26 cellular contexts compared by ENCODE assay signal in the genomic region with DNA sequence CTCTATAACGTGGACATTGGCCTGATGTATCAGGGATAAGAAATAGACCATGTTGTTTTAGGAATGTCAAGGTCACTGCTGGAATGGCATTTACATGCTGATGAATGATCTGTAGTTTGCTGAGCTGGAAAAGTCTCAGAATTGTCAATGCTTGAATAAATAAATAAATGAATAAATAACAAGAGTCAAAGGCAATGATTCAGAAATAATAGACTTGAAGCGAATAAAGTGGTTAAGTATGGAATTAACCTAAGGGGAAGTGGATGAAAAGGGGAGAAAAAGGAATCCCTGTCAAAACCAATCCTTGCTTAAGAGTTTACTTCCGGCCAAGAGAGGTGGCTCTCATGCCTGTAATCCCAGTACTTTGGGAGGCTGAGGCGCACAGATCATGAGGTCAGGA.
"Had no signal": no experiment of that assay in that cellular context is flagged by ENCODE, and none has a peak within 500 bp of the region (broad histone marks: within the 10 kb centered on the region; RNA-seq: fewer than 3 reads in every experiment).

No MANE protein-coding gene starts in this region.

- DNase-seq: dorsolateral prefrontal cortex; effector CD8-positive, alpha-beta T cell; endodermal cell; foreskin keratinocyte; heart left ventricle; left ventricle myocardium superior; lower lobe of right lung; naive B cell; pancreas; right lobe of liver; stimulated activated CD4-positive, alpha-beta T cell treated with anti-CD3 and anti-CD28 coated beads, Interleukin-12 subunit alpha, Interleukin-12 subunit beta, amount 100 ng/mL, for 4 hours; stimulated activated CD4-positive, alpha-beta T cell treated with anti-CD3 and anti-CD28 coated beads, Interleukin-1b, Interleukin-23, amount 100 ng/mL, for 48 hours; stimulated activated CD4-positive, alpha-beta T cell treated with anti-CD3 and anti-CD28 coated beads, Interleukin-4, amount 100 ng/mL, for 1 hour; stimulated activated CD8-positive, alpha-beta memory T cell treated with anti-CD3 and anti-CD28 coated beads, Interleukin-4, amount 100 ng/mL, for 48 hours; stimulated activated naive CD4-positive, alpha-beta T cell; stimulated activated naive CD8-positive, alpha-beta T cell treated with anti-CD3 and anti-CD28 coated beads, Interleukin-15, amount 100 ng/mL, for 72 hours; transverse colon; upper lobe of right lung; uterus had no signal

- ATAC-seq: foreskin keratinocyte; gastroesophageal sphincter; heart left ventricle; left ventricle myocardium superior; lower lobe of right lung; natural killer cell treated with Interleukin-12 subunit alpha and Interleukin-12 subunit beta and Interleukin-15 and Interleukin-18, amount 100 ng/mL, for 72 hours; pancreas; right lobe of liver; stimulated activated naive CD8-positive, alpha-beta T cell treated with anti-CD3 and anti-CD28 coated beads, Interleukin-15, amount 100 ng/mL, for 72 hours; upper lobe of right lung had no signal

- H3K27me3 ChIP-seq: dorsolateral prefrontal cortex, esophagus muscularis mucosa, foreskin keratinocyte, gastroesophageal sphincter, heart left ventricle, hepatocyte, neutrophil, pancreas, right lobe of liver, suprapubic skin, transverse colon, upper lobe of right lung, uterus had no signal

- H3K27ac ChIP-seq: dorsolateral prefrontal cortex, esophagus muscularis mucosa, foreskin keratinocyte, gastroesophageal sphincter, heart left ventricle, hepatocyte, lower lobe of right lung, neutrophil, pancreas, right lobe of liver, suprapubic skin, transverse colon, upper lobe of right lung, uterus had no signal

- H3K36me3 ChIP-seq: esophagus muscularis mucosa, gastroesophageal sphincter, heart left ventricle, lower lobe of right lung, neutrophil, pancreas, right lobe of liver, suprapubic skin, transverse colon, upper lobe of right lung, uterus had no signal

- H2AFZ ChIP-seq: hepatocyte had no signal

- H3K9me3 ChIP-seq: esophagus muscularis mucosa, gastroesophageal sphincter, heart left ventricle, lower lobe of right lung, neutrophil, pancreas, right lobe of liver, suprapubic skin, transverse colon, upper lobe of right lung, uterus had no signal

- H3K4me2 ChIP-seq: hepatocyte had no signal

- H3K4me1 ChIP-seq: esophagus muscularis mucosa, foreskin keratinocyte, gastroesophageal sphincter, heart left ventricle, lower lobe of right lung, pancreas, suprapubic skin, transverse colon, upper lobe of right lung, uterus had no signal

- H3K4me3 ChIP-seq: dorsolateral prefrontal cortex, esophagus muscularis mucosa, gastroesophageal sphincter, heart left ventricle, hepatocyte, lower lobe of right lung, pancreas, right lobe of liver, smooth muscle cell, suprapubic skin, transverse colon, upper lobe of right lung, uterus had no signal

- H3K79me2 ChIP-seq: hepatocyte had no signal
